ENCODE assay signal across 1 cellular context in genomic region chr2:39124000-39124769, GRCh38.
TF ChIP-seq lines count a peak whose summit lies in the region.

No MANE protein-coding gene starts in this region.

TF ChIP-seq in GM12878, 131 proteins besides CTCF, POLR2A, EP300 and RAD21 (continued from another document and continues in another):
- peak; percentile 93 to 97 for TF ChIP-seq BHLHE40 (IDR thresholded peaks at IDR 0.05; ENCODE audit: borderline replicate concordance in 1 of 2, low read depth in 2 of 2, low read length in 1 of 2)
- no peak; the same call in 1 of the 2 replicates for TF ChIP-seq LARP7 (IDR thresholded peaks at IDR 0.05)
- no peak for TF ChIP-seq BCLAF1 (IDR thresholded peaks at IDR 0.05)
- TF ChIP-seq MTA3 (IDR thresholded peaks at IDR 0.05; ENCODE audit: borderline replicate concordance, low read length): no peak; the same call in 1 of the 2 replicates
- TF ChIP-seq IKZF2 (IDR thresholded peaks at IDR 0.05): 0 out of 4 replicates have a peak, but pooled peaks of 1 of the 2 experiments have one; percentile 27
- TF ChIP-seq ELK1 (IDR thresholded peaks at IDR 0.05; ENCODE audit: low read depth, low read length): peak; percentile 84
- TF ChIP-seq CEBPZ (IDR thresholded peaks at IDR 0.05; ENCODE audit: low read depth, low read length): no peak
- peak; percentile 80; the same call in 1 of the 2 replicates for TF ChIP-seq RELB (IDR thresholded peaks at IDR 0.05; ENCODE audit: low read depth)
- no peak for TF ChIP-seq RBBP5 (conservative IDR thresholded peaks at IDR 0.05)
- peak; percentile 89 for TF ChIP-seq PML (IDR thresholded peaks at IDR 0.05; ENCODE audit: low read length)
- TF ChIP-seq ZZZ3 (IDR thresholded peaks at IDR 0.05; ENCODE audit: control insufficient read depth, insufficient read length, low read depth): no peak
- TF ChIP-seq ZBTB33 (IDR thresholded peaks at IDR 0.05): no peak
- 0 out of 2 replicates have a peak, but pooled peaks have one; percentile 29 for TF ChIP-seq REST (IDR thresholded peaks at IDR 0.05; ENCODE audit: low read depth, low read length)
- TF ChIP-seq NFYA (IDR thresholded peaks at IDR 0.05; ENCODE audit: borderline replicate concordance, low read depth, low read length): no peak
- no peak for TF ChIP-seq BCL3 (IDR thresholded peaks at IDR 0.05; ENCODE audit: borderline replicate concordance, insufficient read depth, low read depth, low read length, poor library complexity, severe bottlenecking)
- TF ChIP-seq ATF7 (IDR thresholded peaks at IDR 0.05; ENCODE audit: low read depth): peak; percentile 44; the same call in 1 of the 2 replicates
- TF ChIP-seq ETV6 (conservative IDR thresholded peaks at IDR 0.05 in 1 of 2, IDR thresholded peaks at IDR 0.05 in 1 of 2; ENCODE audit: borderline replicate concordance in 1 of 2, low read depth in 1 of 2): no peak
- TF ChIP-seq JUND (IDR thresholded peaks at IDR 0.05; ENCODE audit: low read depth, low read length): no peak
- TF ChIP-seq CHD1 (IDR thresholded peaks at IDR 0.05; ENCODE audit: low read depth, low read length): no peak
- no peak for TF ChIP-seq KAT2A (conservative IDR thresholded peaks at IDR 0.05; ENCODE audit: control insufficient read depth, low read depth, low read length)
- no peak for TF ChIP-seq TCF7 (IDR thresholded peaks at IDR 0.05; ENCODE audit: borderline replicate concordance)
- TF ChIP-seq KDM1A (IDR thresholded peaks at IDR 0.05; ENCODE audit: borderline replicate concordance): no peak
- TF ChIP-seq TAF1 (IDR thresholded peaks at IDR 0.05; ENCODE audit: borderline replicate concordance, low read depth, low read length): no peak; the same call in 1 of the 2 replicates
- peak; percentile 77 for TF ChIP-seq NR2C2 (IDR thresholded peaks at IDR 0.05; ENCODE audit: borderline replicate concordance, control insufficient read depth, insufficient read length, low read depth)
- peak; percentile 23; the same call in 1 of the 2 replicates for TF ChIP-seq BACH1 (IDR thresholded peaks at IDR 0.05; ENCODE audit: borderline replicate concordance)
- no peak for TF ChIP-seq HDGF (IDR thresholded peaks at IDR 0.05)
- TF ChIP-seq BMI1 (IDR thresholded peaks at IDR 0.05; ENCODE audit: borderline replicate concordance): no peak
- no peak for TF ChIP-seq SREBF2 (IDR thresholded peaks at IDR 0.05; ENCODE audit: low read length)
- TF ChIP-seq TBL1XR1 (IDR thresholded peaks at IDR 0.05; ENCODE audit: low read depth, low read length): no peak
- TF ChIP-seq E2F8 (IDR thresholded peaks at IDR 0.05; ENCODE audit: low read depth, partially characterized antibody): no peak
- no peak for TF ChIP-seq ZNF274 (IDR thresholded peaks at IDR 0.05; ENCODE audit: insufficient read depth, insufficient read length)
- peak; percentile 52; the same call in 1 of the 2 replicates for TF ChIP-seq SREBF1 (IDR thresholded peaks at IDR 0.05; ENCODE audit: low read length)
- TF ChIP-seq NRF1 (conservative IDR thresholded peaks at IDR 0.05; ENCODE audit: low read depth, low read length): peak; percentile 95
- TF ChIP-seq RCOR1 (conservative IDR thresholded peaks at IDR 0.05; ENCODE audit: low read depth, low read length): no peak
- TF ChIP-seq NR2C1 (IDR thresholded peaks at IDR 0.05): peak; percentile 41
- TF ChIP-seq HDAC6 (IDR thresholded peaks at IDR 0.05; ENCODE audit: unreplicated experiment): no peak
- no peak for TF ChIP-seq CBX3 (IDR thresholded peaks at IDR 0.05; ENCODE audit: borderline replicate concordance, low read depth)
- no peak for TF ChIP-seq STAT3 (IDR thresholded peaks at IDR 0.05; ENCODE audit: low read depth, low read length)
- TF ChIP-seq ATF3 (IDR thresholded peaks at IDR 0.05; ENCODE audit: borderline replicate concordance, extremely low read depth, low read depth, low read length): peak; percentile 23; the same call in 1 of the 2 replicates
- TF ChIP-seq HDAC2 (IDR thresholded peaks at IDR 0.05): no peak
